In genomic region chr2:29123584-29124349, GRCh38 we compare ENCODE assay signal across 11 cellular contexts. TPM values are rescaled to one million over a fixed set of nuclear protein-coding genes. Genes with fewer than 3 reads are reported as not detected.
DNase-seq lines count a peak whose midpoint lies in the region; ATAC-seq, FAIRE-seq and TF ChIP-seq lines count a peak whose summit lies in the region.
"Had no signal": no experiment of that assay in that cellular context is flagged by ENCODE, and none has a peak within 500 bp of the region (broad histone marks: within the 10 kb centered on the region; RNA-seq: fewer than 3 reads in every experiment).

No MANE protein-coding gene starts in this region.

- no peak for TF ChIP-seq CTCF in foreskin fibroblast (IDR thresholded peaks at IDR 0.05; ENCODE audit: low read depth, low read length)

- H3K27me3 Mint-ChIP-seq in activated T-helper 17 cell treated with anti-CD3 and anti-CD28 coated beads, Interleukin-2, amount 50 U/mL, for 72 hours: no peaks in the 10 kb centered on the region
- H3K27me3 Mint-ChIP-seq: stimulated activated naive B cell treated with anti-CD40 and anti-IgM and Interleukin-4, amounts not matched to agents 10 μg/mL and 1 μg/mL and 100 μg/mL, for 72 hours had no signal

- H3K4me1 Mint-ChIP-seq in activated T-helper 17 cell treated with anti-CD3 and anti-CD28 coated beads, Interleukin-2, amount 50 U/mL, for 72 hours: peaks cover 27% of the 10 kb centered on the region
- H3K4me1 Mint-ChIP-seq: stimulated activated naive B cell treated with anti-CD40 and anti-IgM and Interleukin-4, amounts not matched to agents 10 μg/mL and 1 μg/mL and 100 μg/mL, for 72 hours had no signal

- no peak for FAIRE-seq in frontal cortex (lab: Jason Lieb, UNC)

- no peak overlapping the region for H3K4me3 ChIP-seq in foreskin fibroblast (ENCODE audit: low read depth in 1 of 2, low read length in 2 of 2)

- no peaks in the 10 kb centered on the region for H3K9me3 Mint-ChIP-seq in activated T-helper 17 cell treated with anti-CD3 and anti-CD28 coated beads, Interleukin-2, amount 50 U/mL, for 72 hours

- H3K27ac Mint-ChIP-seq in activated T-helper 17 cell treated with anti-CD3 and anti-CD28 coated beads, Interleukin-2, amount 50 U/mL, for 72 hours: peak overlapping the region; percentile 58

- peak; percentile 98 for ATAC-seq in activated T-helper 17 cell treated with anti-CD3 and anti-CD28 coated beads, Interleukin-2, amount 50 U/mL, for 72 hours (replicated peaks)
- no peak for ATAC-seq in HG03139 (IDR thresholded peaks at IDR 0.05; ENCODE audit: unreplicated experiment)
- ATAC-seq: left colon; stimulated activated naive B cell treated with anti-CD40 and anti-IgM and Interleukin-4, amounts not matched to agents 10 μg/mL and 1 μg/mL and 100 μg/mL, for 72 hours had no signal

- H3K4me3 Mint-ChIP-seq in activated T-helper 17 cell treated with anti-CD3 and anti-CD28 coated beads, Interleukin-2, amount 50 U/mL, for 72 hours: peak overlapping the region; percentile 61
- H3K4me3 Mint-ChIP-seq: stimulated activated naive B cell treated with anti-CD40 and anti-IgM and Interleukin-4, amounts not matched to agents 10 μg/mL and 1 μg/mL and 100 μg/mL, for 72 hours had no signal

- peaks cover 70% of the 10 kb centered on the region for H3K36me3 Mint-ChIP-seq in activated T-helper 17 cell treated with anti-CD3 and anti-CD28 coated beads, Interleukin-2, amount 50 U/mL, for 72 hours (ENCODE audit: low read depth)

- DNase-seq in stimulated activated naive CD4-positive, alpha-beta T cell treated with Interleukin-2 at 50 U/mL for 16 hours (lab: John Stamatoyannopoulos, UW): peak; percentile 10
- no peak for DNase-seq in stimulated activated naive CD4-positive, alpha-beta T cell (lab: John Stamatoyannopoulos, UW)
- peak; percentile 75 to 84 for DNase-seq in foreskin fibroblast
- DNase-seq in frontal cortex (ENCODE audit: low spot score in 2 of 2): no peak
- no peak for DNase-seq in GDM1 (lab: John Stamatoyannopoulos, UW)
- DNase-seq in amygdala (lab: John Stamatoyannopoulos, UW): no peak
- DNase-seq: left colon; stimulated activated naive B cell treated with anti-CD40 and anti-IgM and Interleukin-4, amounts not matched to agents 10 μg/mL and 1 μg/mL and 100 μg/mL, for 72 hours had no signal

RNA-seq across cellular contexts. Expression of gene CLIP4, which starts 8.6 kb away (rescaled TPM):
- 10 to 100 TPM; 23.3 to 24.5 TPM for total RNA-seq in activated T-helper 17 cell treated with anti-CD3 and anti-CD28 coated beads, Interleukin-2, amount 50 U/mL, for 72 hours
- 49.3 TPM for total RNA-seq in frontal cortex

RNA-seq across cellular contexts. Expression of gene PCARE, which starts 49.4 kb away (rescaled TPM):
- not detected for total RNA-seq in activated T-helper 17 cell treated with anti-CD3 and anti-CD28 coated beads, Interleukin-2, amount 50 U/mL, for 72 hours
- total RNA-seq in frontal cortex: not detected
- total RNA-seq: dermis microvascular lymphatic vessel endothelial cell, left colon had no signal

Comparison
In these comparisons a context has a peak if more than half of its experiments do, and no peak if none do; other contexts are left out.
1. DNase-seq: peak in stimulated activated naive CD4-positive, alpha-beta T cell treated with Interleukin-2 at 50 U/mL for 16 hours (single experiment) and foreskin fibroblast (2 of 2); none in stimulated activated naive CD4-positive, alpha-beta T cell (0 of 6), frontal cortex (0 of 2), GDM1 (single experiment) and amygdala (0 of 56).